ENCODE assay signal across 9 cellular contexts in genomic region chr9:37408933-37409710, GRCh38. TPM values are rescaled to one million over a fixed set of nuclear protein-coding genes. Genes with fewer than 3 reads are reported as not detected.
DNase-seq lines count a peak whose midpoint lies in the region; ATAC-seq and TF ChIP-seq lines count a peak whose summit lies in the region.
"Had no signal": no experiment of that assay in that cellular context is flagged by ENCODE, and none has a peak within 500 bp of the region (broad histone marks: within the 10 kb centered on the region; RNA-seq: fewer than 3 reads in every experiment).

No MANE protein-coding gene starts in this region.

- DNase-seq in activated T-helper 1 cell treated with Interleukin-2 at 50 U/mL for 16 hours (ENCODE audit: low read depth) (peak; percentile 48), right lobe of liver (no peak), neural progenitor cell (ENCODE audit: low spot score) (no peak), body of pancreas (no peak)
- peak; percentile 62 to 76 for DNase-seq in stimulated activated CD8-positive, alpha-beta memory T cell treated with anti-CD3 and anti-CD28 coated beads, Interleukin-15, amount 100 ng/mL, for 48 hours (ENCODE audit: low read depth in 2 of 2)

- H4K20me1 ChIP-seq in BLaER1 = no peaks in the 10 kb centered on the region
- no peaks in the 10 kb centered on the region for H4K20me1 ChIP-seq in neural progenitor cell (ENCODE audit: low read depth)

- TF ChIP-seq CTCF in right lobe of liver (IDR thresholded peaks at IDR 0.05) (no peak), neural progenitor cell (IDR thresholded peaks at IDR 0.05) (no peak), body of pancreas (IDR thresholded peaks at IDR 0.05) (no peak)

- H3K4me3 ChIP-seq in BLaER1 = no peak overlapping the region
- H3K4me3 ChIP-seq in right lobe of liver = no peak overlapping the region
- no peak overlapping the region for H3K4me3 ChIP-seq in neural progenitor cell
- H3K4me3 ChIP-seq in body of pancreas = no peak overlapping the region
- H3K4me3 ChIP-seq: pancreas had no signal

- intact Hi-C loops in right lobe of liver (cut with DNase I) = no loop called here
- intact Hi-C loops in body of pancreas (cut with DNase I) = no loop called here

- peak overlapping the region; percentile 58; the same call in 1 of the 2 replicates for H3K9ac ChIP-seq in BLaER1
- H3K9ac ChIP-seq in neural progenitor cell = no peak overlapping the region

- H3K4me3 Mint-ChIP-seq in neural progenitor cell = no peak overlapping the region

- WGBS in right lobe of liver (ENCODE audit: insufficient coverage, low coverage, low lambda C conversion rate, missing lambda C conversion rate) = 88% methylated on average over 1 of the region's 22 CpGs
- WGBS in body of pancreas, 2 donors = 84 to 85% methylated on average over 15 to 22 of the region's 22 CpGs

- no peak overlapping the region for H2AFZ ChIP-seq in neural progenitor cell (replicated peaks)

- H3K27ac ChIP-seq in BLaER1 (peak overlapping the region; percentile 82), right lobe of liver (no peak overlapping the region), neural progenitor cell (no peak overlapping the region), body of pancreas (no peak overlapping the region)
- H3K27ac ChIP-seq: pancreas had no signal

- H3K4me1 ChIP-seq in BLaER1 (peaks cover 82% of the 10 kb centered on the region), right lobe of liver (no peaks in the 10 kb centered on the region), neural progenitor cell (peaks cover 29% of the 10 kb centered on the region), body of pancreas (peaks cover 34% of the 10 kb centered on the region)

- peaks cover 25% of the 10 kb centered on the region for H3K4me1 Mint-ChIP-seq in neural progenitor cell

- H3K79me2 ChIP-seq in neural progenitor cell (ENCODE audit: low read depth) = no peaks in the 10 kb centered on the region

- H3K36me3 ChIP-seq in BLaER1 (no peaks in the 10 kb centered on the region), right lobe of liver (no peaks in the 10 kb centered on the region), neural progenitor cell (no peaks in the 10 kb centered on the region), body of pancreas (replicated peaks in 1 of 2; ENCODE audit: insufficient read depth in 1 of 2, low read depth in 2 of 2) (no peaks in the 10 kb centered on the region)
- H3K36me3 ChIP-seq: pancreas had no signal

- H3K9me3 ChIP-seq in BLaER1 = no peaks in the 10 kb centered on the region
- H3K9me3 ChIP-seq in right lobe of liver = no peaks in the 10 kb centered on the region
- no peaks in the 10 kb centered on the region for H3K9me3 ChIP-seq in neural progenitor cell (ENCODE audit: low read depth)
- H3K9me3 ChIP-seq in body of pancreas = no peaks in the 10 kb centered on the region
- H3K9me3 ChIP-seq: pancreas had no signal

- no peak overlapping the region for H3K27ac Mint-ChIP-seq in neural progenitor cell

- H3K27me3 Mint-ChIP-seq in neural progenitor cell (ENCODE audit: insufficient read depth, low read depth) = peaks cover 5% of the 10 kb centered on the region

- no peaks in the 10 kb centered on the region for H3K9me3 Mint-ChIP-seq in neural progenitor cell

- TF ChIP-seq POLR2A in right lobe of liver (IDR thresholded peaks at IDR 0.05) = no peak
- no peak for TF ChIP-seq POLR2A in body of pancreas (IDR thresholded peaks at IDR 0.05)

- H3K27me3 ChIP-seq in BLaER1 (no peaks in the 10 kb centered on the region), right lobe of liver (no peaks in the 10 kb centered on the region), neural progenitor cell (no peaks in the 10 kb centered on the region), body of pancreas (no peaks in the 10 kb centered on the region)
- H3K27me3 ChIP-seq: pancreas had no signal

- no peaks in the 10 kb centered on the region for H3K36me3 Mint-ChIP-seq in neural progenitor cell

- H3F3A ChIP-seq in neural progenitor cell (ENCODE audit: low read depth) = peaks cover 19% of the 10 kb centered on the region

- H3K4me2 ChIP-seq in BLaER1 = peak overlapping the region; percentile 75
- H3K4me2 ChIP-seq in neural progenitor cell = no peak overlapping the region

- ATAC-seq in GM19468 (IDR thresholded peaks at IDR 0.05; ENCODE audit: extremely low read depth, unreplicated experiment) = peak; percentile 81
- peak; percentile 78 for ATAC-seq in HG03565 (IDR thresholded peaks at IDR 0.05; ENCODE audit: unreplicated experiment)
- no peak for ATAC-seq in right lobe of liver
- ATAC-seq in body of pancreas = no peak
- ATAC-seq: pancreas had no signal

RNA-seq across cellular contexts. Expression of gene GRHPR, which starts 13.4 kb away (rescaled TPM):
- total RNA-seq in right lobe of liver (100 to 1,000 TPM; 159 to 424 (median 359) TPM), neural progenitor cell (ENCODE audit: low replicate concordance) (116 and 187 TPM in 2 replicates), body of pancreas (10 to 100 TPM; 61.0 to 95.3 TPM)

RNA-seq across cellular contexts. Expression of gene ZBTB5, which starts 56.1 kb away (rescaled TPM):
- total RNA-seq in right lobe of liver (1 to 10 TPM; 4.3 to 6.6 (median 5.5) TPM), neural progenitor cell (ENCODE audit: low replicate concordance) (24.1 and 24.9 TPM in 2 replicates), body of pancreas (1 to 10 TPM; 8.8 to 9.9 TPM)

Comparison
In these comparisons a context has a peak if more than half of its experiments do, and no peak if none do; other contexts are left out.
1. ATAC-seq: peak in GM19468 (single experiment) and HG03565 (single experiment); none in right lobe of liver (0 of 4) and body of pancreas (single experiment).
2. DNase-seq: peak in activated T-helper 1 cell treated with Interleukin-2 at 50 U/mL for 16 hours (single experiment) and stimulated activated CD8-positive, alpha-beta memory T cell treated with anti-CD3 and anti-CD28 coated beads, Interleukin-15, amount 100 ng/mL, for 48 hours (2 of 2); none in right lobe of liver (0 of 3), neural progenitor cell (single experiment) and body of pancreas (0 of 4).